In genomic region chr3:62332771-62333381, GRCh38 we compare ENCODE assay signal across 8 cellular contexts. TPM values are rescaled to one million over a fixed set of nuclear protein-coding genes. Genes with fewer than 3 reads are reported as not detected.
DNase-seq lines count a peak whose midpoint lies in the region; ATAC-seq, FAIRE-seq and TF ChIP-seq lines count a peak whose summit lies in the region.

No MANE protein-coding gene starts in this region.

- TF ChIP-seq CTCF in GM12875 (IDR thresholded peaks at IDR 0.05; ENCODE audit: borderline replicate concordance, insufficient read depth, low read depth, low read length) (peak; percentile 16; the same call in 1 of the 2 replicates), RWPE2 (IDR thresholded peaks at IDR 0.05; ENCODE audit: poor library complexity, severe bottlenecking) (peak; percentile 86)

- ATAC-seq in RWPE2 (ENCODE audit: low read depth) (no peak), GM21423 (IDR thresholded peaks at IDR 0.05; ENCODE audit: unreplicated experiment) (no peak)

- H3K9me3 ChIP-seq in RWPE2 (ENCODE audit: severe bottlenecking): no peaks in the 10 kb centered on the region

- FAIRE-seq in A204.1 (lab: Jason Lieb, UNC): peak; percentile 93

- no peak overlapping the region for H3K4me3 ChIP-seq in GM12875 (ENCODE audit: low read depth, low read length)
- no peak overlapping the region for H3K4me3 ChIP-seq in RWPE2 (ENCODE audit: severe bottlenecking)

- no peaks in the 10 kb centered on the region for H3K4me1 ChIP-seq in RWPE2 (ENCODE audit: insufficient read depth, poor library complexity, severe bottlenecking)

- no peaks in the 10 kb centered on the region for H3K27me3 ChIP-seq in RWPE2 (ENCODE audit: insufficient read depth, poor library complexity, severe bottlenecking)

- peaks cover 10% of the 10 kb centered on the region; the same call in 1 of the 2 replicates for H3K36me3 ChIP-seq in RWPE2 (ENCODE audit: low read depth)

- DNase-seq in RWPE2 (ENCODE audit: low spot score) (no peak), iris pigment epithelial cell (ENCODE audit: low read depth) (peak; percentile 12), mesenteric fat pad (ENCODE audit: low spot score) (no peak), SK-N-DZ (ENCODE audit: low spot score) (no peak)
- no peak for DNase-seq in stimulated activated naive CD4-positive, alpha-beta T cell treated with Interleukin-2 at 50 U/mL for 16 hours (lab: John Stamatoyannopoulos, UW)

- H3K27ac ChIP-seq in RWPE2 (ENCODE audit: poor library complexity, severe bottlenecking): no peak overlapping the region

RNA-seq across cellular contexts. Expression of gene FEZF2, which starts 40.5 kb away (rescaled TPM):
- total RNA-seq in mesenteric fat pad: not detected
- polyA plus RNA-seq in SK-N-DZ (2014; cell fraction: cytosol; rRNA removed): not detected in 2 replicates
- polyA plus RNA-seq in SK-N-DZ (2014; cell fraction: nucleus; rRNA removed): not detected in 2 replicates
